8 cellular contexts compared by ENCODE assay signal in genomic region chr18:49728542-49728941, GRCh38.
A peak's percentile ranks its signal among the peaks of the same experiment; 100 is the strongest.
DNase-seq lines count a peak whose midpoint lies in the region; ATAC-seq and TF ChIP-seq lines count a peak whose summit lies in the region.

No MANE protein-coding gene starts in this region.

- DNase-seq in NOMO-1 (lab: John Stamatoyannopoulos, UW; ENCODE audit: unreplicated experiment in 2 of 2) (peak; percentile 3 to 19), NOMO-1 treated with dmso at 0.1 percent for 144 hours (lab: John Stamatoyannopoulos, UW; ENCODE audit: unreplicated experiment) (no peak), LNCaP clone FGC (ENCODE audit: low read depth) (no peak), germinal center (ENCODE audit: low spot score) (peak; percentile 25), C1 segment of cervical spinal cord (lab: John Stamatoyannopoulos, UW) (no peak)
- DNase-seq in stimulated activated CD4-positive, alpha-beta T cell treated with anti-CD3 and anti-CD28 coated beads, Interleukin-12 subunit alpha, Interleukin-12 subunit beta, amount 100 ng/mL, for 4 hours: peak; percentile 6

- H3K4me3 ChIP-seq in LNCaP clone FGC (ENCODE audit: low read depth, low read length): no peak overlapping the region

- no peak for ATAC-seq in HG02870 (IDR thresholded peaks at IDR 0.05; ENCODE audit: unreplicated experiment)

- peak; percentile 49 for TF ChIP-seq CTCF in LNCaP clone FGC (IDR thresholded peaks at IDR 0.05; ENCODE audit: control insufficient read depth, extremely low read depth, insufficient read depth)
- peak; percentile 66 for TF ChIP-seq CTCF in VCaP (conservative IDR thresholded peaks at IDR 0.05)

- H3K27ac ChIP-seq in VCaP: no peak overlapping the region

Comparison
In these comparisons a context has a peak if more than half of its experiments do, and no peak if none do; other contexts are left out.
1. DNase-seq: peak in NOMO-1 (2 of 2), germinal center (single experiment) and stimulated activated CD4-positive, alpha-beta T cell treated with anti-CD3 and anti-CD28 coated beads, Interleukin-12 subunit alpha, Interleukin-12 subunit beta, amount 100 ng/mL, for 4 hours (single experiment); none in NOMO-1 treated with dmso at 0.1 percent for 144 hours (single experiment), LNCaP clone FGC (single experiment) and C1 segment of cervical spinal cord (0 of 14).